ENCODE assay signal across 14 cellular contexts in genomic region chr5:138945421-138946240, GRCh38.
DNase-seq lines count a peak whose midpoint lies in the region; ATAC-seq and TF ChIP-seq lines count a peak whose summit lies in the region.
"Had no signal": no experiment of that assay in that cellular context is flagged by ENCODE, and none has a peak within 500 bp of the region (broad histone marks: within the 10 kb centered on the region; RNA-seq: fewer than 3 reads in every experiment).

No MANE protein-coding gene starts in this region.

- peaks cover 21 to 31% of the 10 kb centered on the region in 2 experiments for H3K36me3 ChIP-seq in mesenchymal stem cell (ENCODE audit: control insufficient read depth in 1 of 2, insufficient read depth in 2 of 2, low read depth in 1 of 2, low read length in 2 of 2)
- H3K36me3 ChIP-seq in aorta (ENCODE audit: control insufficient read depth in 1 of 2, insufficient read depth in 2 of 2, low read length in 1 of 2), result peaks cover 0 to 6% of the 10 kb centered on the region in 2 donors
- no peaks in the 10 kb centered on the region for H3K36me3 ChIP-seq in effector memory CD4-positive, alpha-beta T cell (ENCODE audit: control insufficient read depth, insufficient read depth, low read length)

- no peak overlapping the region for H2BK120ac ChIP-seq in mesenchymal stem cell (ENCODE audit: low read depth, low read length)

- H3K4me1 ChIP-seq in mesenchymal stem cell (ENCODE audit: control insufficient read depth, insufficient read depth, low read depth, low read length) (peaks cover 58% of the 10 kb centered on the region), aorta (ENCODE audit: control insufficient read depth in 1 of 2, insufficient read depth in 2 of 2, low read length in 2 of 2) (no peaks in the 10 kb centered on the region)
- no peaks in the 10 kb centered on the region for H3K4me1 ChIP-seq in effector memory CD4-positive, alpha-beta T cell (ENCODE audit: control insufficient read depth, insufficient read depth, low read length, poor library complexity, severe bottlenecking)

- peaks cover 3% of the 10 kb centered on the region for H3K4me1 Mint-ChIP-seq in activated CD8-positive, alpha-beta memory T cell treated with anti-CD3 and anti-CD28 coated beads, Interleukin-2, amount 10 ng/mL, durations not matched to agents 7 days and 5 days

- H3K4me2 ChIP-seq in mesenchymal stem cell (ENCODE audit: low read length, poor library complexity, severe bottlenecking), result no peak overlapping the region
- H3K4me2 ChIP-seq: KMS-11 had no signal

- H3K36me3 Mint-ChIP-seq in activated CD8-positive, alpha-beta memory T cell treated with anti-CD3 and anti-CD28 coated beads, Interleukin-2, amount 10 ng/mL, durations not matched to agents 7 days and 5 days, result peaks cover 4% of the 10 kb centered on the region

- H3K27ac ChIP-seq in mesenchymal stem cell (ENCODE audit: low read length, poor library complexity, severe bottlenecking), result peak overlapping the region; percentile 77
- no peak overlapping the region for H3K27ac ChIP-seq in aorta (ENCODE audit: low read depth in 1 of 2, low read length in 2 of 2)
- no peak overlapping the region for H3K27ac ChIP-seq in effector memory CD4-positive, alpha-beta T cell (ENCODE audit: insufficient read depth, low read length, poor library complexity, severe bottlenecking)
- H3K27ac ChIP-seq: KMS-11, neutrophil had no signal

- no peak overlapping the region for H2AFZ ChIP-seq in mesenchymal stem cell (ENCODE audit: low read depth, low read length)

- H3K4me3 ChIP-seq in cardiac fibroblast (replicated peaks in 1 of 2; ENCODE audit: low read depth in 2 of 2, low read length in 2 of 2), result no peak overlapping the region
- H3K4me3 ChIP-seq in mesenchymal stem cell (ENCODE audit: insufficient read depth in 1 of 2, low read depth in 1 of 2, low read length in 2 of 2), result no peak overlapping the region
- H3K4me3 ChIP-seq in aorta (ENCODE audit: low read length in 2 of 2), result no peak overlapping the region
- no peak overlapping the region for H3K4me3 ChIP-seq in effector memory CD4-positive, alpha-beta T cell (ENCODE audit: insufficient read depth, low read depth, low read length, poor library complexity, severe bottlenecking)

- ATAC-seq in activated CD8-positive, alpha-beta memory T cell treated with anti-CD3 and anti-CD28 coated beads, Interleukin-2, amount 10 ng/mL, durations not matched to agents 7 days and 5 days, result no peak
- no peak for ATAC-seq in aorta (ENCODE audit: low FRiP score)
- ATAC-seq: activated CD4-positive, alpha-beta T cell treated with anti-CD3 and anti-CD28 coated beads for 36 hours had no signal

- no peak overlapping the region for H3K9ac ChIP-seq in mesenchymal stem cell (ENCODE audit: low read length)
- H3K9ac ChIP-seq: KMS-11 had no signal

- H3K27ac Mint-ChIP-seq in activated CD8-positive, alpha-beta memory T cell treated with anti-CD3 and anti-CD28 coated beads, Interleukin-2, amount 10 ng/mL, durations not matched to agents 7 days and 5 days, result peak overlapping the region; percentile 21
- H3K27ac Mint-ChIP-seq: activated CD4-positive, alpha-beta T cell treated with anti-CD3 and anti-CD28 coated beads for 36 hours had no signal

- H2BK5ac ChIP-seq in mesenchymal stem cell (ENCODE audit: low read depth, low read length, poor library complexity, severe bottlenecking), result no peak overlapping the region

- no peaks in the 10 kb centered on the region for H3K27me3 Mint-ChIP-seq in activated CD8-positive, alpha-beta memory T cell treated with anti-CD3 and anti-CD28 coated beads, Interleukin-2, amount 10 ng/mL, durations not matched to agents 7 days and 5 days
- H3K27me3 Mint-ChIP-seq: activated CD4-positive, alpha-beta T cell treated with anti-CD3 and anti-CD28 coated beads for 36 hours had no signal

- no peaks in the 10 kb centered on the region for H3K9me3 Mint-ChIP-seq in activated CD8-positive, alpha-beta memory T cell treated with anti-CD3 and anti-CD28 coated beads, Interleukin-2, amount 10 ng/mL, durations not matched to agents 7 days and 5 days (ENCODE audit: low read depth)

- CTCF ChIA-PET in activated CD8-positive, alpha-beta memory T cell treated with anti-CD3 and anti-CD28 coated beads, Interleukin-2, amount 10 ng/mL, durations not matched to agents 7 days and 5 days (lab: Charles Lee), result interaction anchor here (0.6 kb wide), 1 partner anchor 366 kb away, joined by 3 read pairs; no protein-coding TSS in a partner anchor

- peak overlapping the region; percentile 67 for H2AK5ac ChIP-seq in mesenchymal stem cell (ENCODE audit: low read length, severe bottlenecking)

- no peak overlapping the region for H2BK15ac ChIP-seq in mesenchymal stem cell (ENCODE audit: low read depth, poor library complexity, severe bottlenecking)

- H4K8ac ChIP-seq in mesenchymal stem cell (ENCODE audit: low read length), result no peak overlapping the region

- peaks cover 1% of the 10 kb centered on the region for H3K9me3 ChIP-seq in mesenchymal stem cell (ENCODE audit: control insufficient read depth, low read length)
- H3K9me3 ChIP-seq in aorta (ENCODE audit: control insufficient read depth, low read length), result no peaks in the 10 kb centered on the region
- no peaks in the 10 kb centered on the region for H3K9me3 ChIP-seq in effector memory CD4-positive, alpha-beta T cell (ENCODE audit: control insufficient read depth, low read length)
- H3K9me3 ChIP-seq: neutrophil had no signal

- H3K23ac ChIP-seq in mesenchymal stem cell (ENCODE audit: low read length in 2 of 2), result no peak overlapping the region

- no peak for DNase-seq in activated CD8-positive, alpha-beta memory T cell treated with anti-CD3 and anti-CD28 coated beads, Interleukin-2, amount 10 ng/mL, durations not matched to agents 7 days and 5 days
- DNase-seq in activated CD8-positive, alpha-beta memory T cell treated with anti-CD3 and anti-CD28 coated beads, Interleukin-2, amount 50 U/mL, for 48 hours, result no peak
- no peak for DNase-seq in cardiac fibroblast (ENCODE audit: low read depth in 2 of 2)
- DNase-seq in mesenchymal stem cell, result no peak
- DNase-seq in aorta, result peak; percentile 32 to 69
- no peak for DNase-seq in GOT3 (lab: John Stamatoyannopoulos, UW)
- no peak for DNase-seq in effector memory CD4-positive, alpha-beta T cell
- DNase-seq in LoVo (ENCODE audit: low spot score), result no peak
- DNase-seq: activated CD4-positive, alpha-beta T cell treated with anti-CD3 and anti-CD28 coated beads for 36 hours; activated naive CD4-positive, alpha-beta T cell; cortex of kidney; NCI-H2029 had no signal

- intact Hi-C loops in aorta (cut with DNase I), result no loop called here

- TF ChIP-seq CTCF in cardiac fibroblast (IDR thresholded peaks at IDR 0.05; ENCODE audit: low read depth, low read length), result peak; percentile 9

- H2BK12ac ChIP-seq in mesenchymal stem cell (ENCODE audit: low read length in 2 of 2), result no peak overlapping the region

- no peak overlapping the region for H3K4me3 Mint-ChIP-seq in activated CD8-positive, alpha-beta memory T cell treated with anti-CD3 and anti-CD28 coated beads, Interleukin-2, amount 10 ng/mL, durations not matched to agents 7 days and 5 days
- H3K4me3 Mint-ChIP-seq: activated CD4-positive, alpha-beta T cell treated with anti-CD3 and anti-CD28 coated beads for 36 hours had no signal

- H3K27me3 ChIP-seq in mesenchymal stem cell (ENCODE audit: control insufficient read depth in 1 of 2, insufficient read depth in 1 of 2, low read length in 2 of 2) (no peaks in the 10 kb centered on the region), aorta (ENCODE audit: control insufficient read depth in 1 of 2, insufficient read depth in 2 of 2, low read length in 1 of 2) (no peaks in the 10 kb centered on the region)
- no peaks in the 10 kb centered on the region for H3K27me3 ChIP-seq in effector memory CD4-positive, alpha-beta T cell (replicated peaks; ENCODE audit: control insufficient read depth, insufficient read depth, low read length, poor library complexity, severe bottlenecking)
- H3K27me3 ChIP-seq: neutrophil had no signal

- WGBS in mesenchymal stem cell, result 83% methylated on average over 23 of the region's 23 CpGs
- 47 to 53% methylated on average over 23 of the region's 23 CpGs for WGBS in aorta, 2 donors

- H4K91ac ChIP-seq in mesenchymal stem cell (ENCODE audit: low read length), result peak overlapping the region; percentile 35

- H3K14ac ChIP-seq in mesenchymal stem cell (ENCODE audit: low read length in 2 of 2), result no peak overlapping the region

- H3K4ac ChIP-seq in mesenchymal stem cell (ENCODE audit: low read depth in 1 of 2, low read length in 2 of 2), result no peak overlapping the region

- no peak overlapping the region for H3K18ac ChIP-seq in mesenchymal stem cell (ENCODE audit: low read depth in 1 of 2, low read length in 2 of 2)

- H3K79me1 ChIP-seq in mesenchymal stem cell (replicated peaks; ENCODE audit: low read length, poor library complexity, severe bottlenecking), result no peaks in the 10 kb centered on the region

Comparison
In these comparisons a context has a peak if more than half of its experiments do, and no peak if none do; other contexts are left out.
1. DNase-seq: peak in aorta (2 of 2); none in activated CD8-positive, alpha-beta memory T cell treated with anti-CD3 and anti-CD28 coated beads, Interleukin-2, amount 10 ng/mL, durations not matched to agents 7 days and 5 days (single experiment), activated CD8-positive, alpha-beta memory T cell treated with anti-CD3 and anti-CD28 coated beads, Interleukin-2, amount 50 U/mL, for 48 hours (single experiment), cardiac fibroblast (0 of 2), mesenchymal stem cell (single experiment), GOT3 (single experiment), effector memory CD4-positive, alpha-beta T cell (0 of 3) and LoVo (single experiment).